Comparison of ENCODE assay signal across 2 cellular contexts in the genomic region with DNA sequence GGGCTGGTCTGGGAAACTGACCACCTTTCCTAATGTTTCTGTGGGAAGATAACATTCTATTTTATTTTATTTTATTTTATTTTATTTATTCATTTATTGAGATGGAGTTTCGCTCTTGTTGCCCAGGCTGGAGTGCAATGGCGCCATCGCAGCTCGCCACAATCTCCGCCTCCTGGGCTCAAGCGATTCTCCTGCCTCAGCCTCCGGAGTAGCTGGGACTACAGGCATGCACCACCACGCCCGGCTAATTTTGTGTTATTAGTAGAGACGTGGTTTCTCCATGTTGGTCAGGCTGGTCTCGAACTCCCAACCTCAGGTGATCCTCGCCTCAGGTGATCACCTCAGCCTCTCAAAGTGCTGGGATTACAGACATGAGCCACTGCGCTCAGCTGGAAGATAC. TPM values are rescaled to one million over a fixed set of nuclear protein-coding genes. Genes with fewer than 3 reads are reported as not detected.
"Had no signal": no experiment of that assay in that cellular context is flagged by ENCODE, and none has a peak within 500 bp of the region (broad histone marks: within the 10 kb centered on the region; RNA-seq: fewer than 3 reads in every experiment).

No MANE protein-coding gene starts in this region.

RNA-seq across cellular contexts. Expression of gene PLEKHH1, which starts 9.5 kb away (rescaled TPM):
- total RNA-seq: myocyte had no signal
- polyA plus RNA-seq: naive thymus-derived CD4-positive, alpha-beta T cell had no signal
